In the genomic region with DNA sequence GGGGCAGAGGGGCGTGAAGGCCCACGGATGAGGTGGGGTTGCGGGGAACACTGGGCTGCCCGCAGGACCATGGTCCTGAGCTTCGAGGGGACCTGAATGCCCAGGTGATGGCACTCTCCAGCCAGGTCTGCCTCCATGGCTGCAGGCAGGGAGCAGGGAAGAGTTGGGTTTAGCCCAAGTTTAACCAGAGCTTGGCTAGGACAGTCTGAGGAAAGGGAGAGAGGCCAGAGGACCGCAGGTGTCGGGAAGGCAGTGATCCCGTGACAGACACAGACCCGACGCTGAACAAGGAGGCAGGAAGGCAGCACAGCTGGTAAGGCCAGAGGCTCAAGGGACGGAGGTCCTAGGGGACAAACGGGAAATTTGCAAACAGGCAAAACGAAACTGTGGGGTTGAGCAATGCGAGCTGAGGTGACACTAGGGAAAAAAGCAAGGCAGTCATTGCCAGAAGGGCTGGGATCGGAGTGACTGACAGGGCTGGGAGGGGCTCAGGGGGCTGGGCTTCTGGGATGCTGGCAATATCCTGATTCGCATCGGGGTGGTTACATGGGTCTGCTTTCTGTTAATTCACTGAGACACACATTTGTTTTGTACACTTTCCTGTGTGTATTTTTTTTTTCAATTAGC, we compare ENCODE assay signal across 1 cellular context.
TF ChIP-seq lines count a peak whose summit lies in the region.

No MANE protein-coding gene starts in this region.

TF ChIP-seq in K562, 482 proteins besides CTCF, POLR2A, EP300 and RAD21:
- TF ChIP-seq, protein P1, sequence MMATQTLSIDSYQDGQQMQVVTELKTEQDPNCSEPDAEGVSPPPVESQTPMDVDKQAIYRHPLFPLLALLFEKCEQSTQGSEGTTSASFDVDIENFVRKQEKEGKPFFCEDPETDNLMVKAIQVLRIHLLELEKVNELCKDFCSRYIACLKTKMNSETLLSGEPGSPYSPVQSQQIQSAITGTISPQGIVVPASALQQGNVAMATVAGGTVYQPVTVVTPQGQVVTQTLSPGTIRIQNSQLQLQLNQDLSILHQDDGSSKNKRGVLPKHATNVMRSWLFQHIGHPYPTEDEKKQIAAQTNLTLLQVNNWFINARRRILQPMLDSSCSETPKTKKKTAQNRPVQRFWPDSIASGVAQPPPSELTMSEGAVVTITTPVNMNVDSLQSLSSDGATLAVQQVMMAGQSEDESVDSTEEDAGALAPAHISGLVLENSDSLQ (IDR thresholded peaks at IDR 0.05): peak; percentile 27; the same call in 1 of the 2 replicates
- TF ChIP-seq ZBTB26 (CRISPR knock-in tag; IDR thresholded peaks at IDR 0.05): no peak
